2 cellular contexts compared by ENCODE assay signal in genomic region chr6:73696990-73697651, GRCh38.
TF ChIP-seq lines count a peak whose summit lies in the region.

No MANE protein-coding gene starts in this region.

TF ChIP-seq in IMR-90, 13 proteins besides CTCF, POLR2A, EP300 and RAD21:
- TF ChIP-seq ELK1 (IDR thresholded peaks at IDR 0.05; ENCODE audit: borderline replicate concordance, low read depth, low read length) = no peak
- no peak for TF ChIP-seq USF2 (IDR thresholded peaks at IDR 0.05; ENCODE audit: low read depth, low read length)
- no peak for TF ChIP-seq RFX5 (IDR thresholded peaks at IDR 0.05; ENCODE audit: low read depth, low read length)
- no peak for TF ChIP-seq CHD1 (IDR thresholded peaks at IDR 0.05; ENCODE audit: low read depth, low read length)

TF ChIP-seq in GM12878, 131 proteins besides CTCF, POLR2A, EP300 and RAD21:
- no peak for TF ChIP-seq TCF3 (IDR thresholded peaks at IDR 0.05; ENCODE audit: borderline replicate concordance, insufficient read depth, low read depth, low read length)
- no peak for TF ChIP-seq BHLHE40 (IDR thresholded peaks at IDR 0.05; ENCODE audit: borderline replicate concordance in 1 of 2, low read depth in 2 of 2, low read length in 1 of 2)
- TF ChIP-seq CBX3 (IDR thresholded peaks at IDR 0.05; ENCODE audit: borderline replicate concordance, low read depth) = no peak
- TF ChIP-seq ZNF384 (IDR thresholded peaks at IDR 0.05; ENCODE audit: borderline replicate concordance, low read depth, low read length) = no peak
- no peak for TF ChIP-seq BACH1 (IDR thresholded peaks at IDR 0.05; ENCODE audit: borderline replicate concordance)
- no peak for TF ChIP-seq HDGF (IDR thresholded peaks at IDR 0.05)
- TF ChIP-seq BCLAF1 (IDR thresholded peaks at IDR 0.05) = no peak
- TF ChIP-seq E4F1 (IDR thresholded peaks at IDR 0.05; ENCODE audit: borderline replicate concordance, partially characterized antibody) = no peak
- TF ChIP-seq CHD1 (IDR thresholded peaks at IDR 0.05; ENCODE audit: low read depth, low read length) = no peak
- no peak for TF ChIP-seq SMAD1 (IDR thresholded peaks at IDR 0.05; ENCODE audit: low read depth, partially characterized antibody)
- no peak for TF ChIP-seq E2F8 (IDR thresholded peaks at IDR 0.05; ENCODE audit: low read depth, partially characterized antibody)
- no peak for TF ChIP-seq ZNF207 (IDR thresholded peaks at IDR 0.05; ENCODE audit: borderline replicate concordance)
- TF ChIP-seq CHD4 (IDR thresholded peaks at IDR 0.05) = no peak
- no peak for TF ChIP-seq NRF1 (conservative IDR thresholded peaks at IDR 0.05; ENCODE audit: low read depth, low read length)
- TF ChIP-seq PBX3 (IDR thresholded peaks at IDR 0.05; ENCODE audit: insufficient replicate concordance, low read depth, low read length) = no peak
- TF ChIP-seq MLLT1 (IDR thresholded peaks at IDR 0.05) = no peak
